ENCODE assay signal across 22 cellular contexts in the genomic region with DNA sequence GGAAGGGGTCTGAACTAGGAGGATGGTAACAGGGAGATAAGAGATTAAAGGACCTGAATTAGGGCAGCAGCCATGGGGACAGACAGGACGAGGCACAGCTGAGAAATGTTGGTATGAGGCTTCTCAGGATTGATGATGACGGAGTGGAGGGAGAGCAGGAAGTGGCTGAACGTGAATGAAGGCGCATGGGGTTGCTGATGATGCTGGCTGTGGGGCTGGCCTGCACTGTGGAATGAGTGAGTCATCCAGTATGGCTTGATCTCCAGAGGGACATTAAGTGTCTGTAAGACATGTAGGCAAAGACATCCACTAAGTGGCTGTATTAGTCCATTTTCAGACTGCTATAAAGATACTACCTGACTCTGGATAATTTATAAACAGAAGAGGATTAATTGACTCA.
DNase-seq lines count a peak whose midpoint lies in the region; ATAC-seq, FAIRE-seq and TF ChIP-seq lines count a peak whose summit lies in the region.
"Had no signal": no experiment of that assay in that cellular context is flagged by ENCODE, and none has a peak within 500 bp of the region (broad histone marks: within the 10 kb centered on the region; RNA-seq: fewer than 3 reads in every experiment).

No MANE protein-coding gene starts in this region.

- intact Hi-C loops in kidney (cut with DNase I), result no loop called here

- H3K9me3 ChIP-seq in kidney (ENCODE audit: control insufficient read depth in 1 of 2, low read length in 2 of 2), result peaks cover 0 to 6% of the 10 kb centered on the region in 2 donors
- H3K9me3 ChIP-seq: ascending aorta had no signal

- no peak for TF ChIP-seq CTCF in kidney (IDR thresholded peaks at IDR 0.05; ENCODE audit: borderline replicate concordance, extremely low read depth, insufficient read depth)

- peaks cover 0 to 6% of the 10 kb centered on the region in 2 donors for H3K4me1 ChIP-seq in kidney (ENCODE audit: control insufficient read depth in 1 of 2, insufficient read depth in 1 of 2, low read depth in 1 of 2, low read length in 2 of 2)
- H3K4me1 ChIP-seq: ascending aorta had no signal

- no peak overlapping the region for H3K9ac ChIP-seq in kidney (ENCODE audit: low read length in 2 of 2)

- FAIRE-seq in kidney (lab: Jason Lieb, UNC), result no peak
- FAIRE-seq: islet of Langerhans, TTC549 had no signal

- peak; percentile 2 for DNase-seq in HK-2 (ENCODE audit: unreplicated experiment)
- DNase-seq in astrocyte of the hippocampus (ENCODE audit: low read depth, low spot score), result peak; percentile 2
- DNase-seq in kidney, result peak; percentile 85
- DNase-seq in stromal cell of bone marrow (ENCODE audit: low read depth), result peak; percentile 36
- DNase-seq in kidney glomerular epithelial cell (lab: John Stamatoyannopoulos, UW), result no peak
- no peak for DNase-seq in SK-N-DZ (ENCODE audit: low spot score)
- DNase-seq: activated CD4-positive, alpha-beta T cell treated with anti-CD3 and anti-CD28 coated beads for 4 hours; activated naive CD4-positive, alpha-beta T cell treated with Interleukin-2 at 50 U/mL for 16 hours; CD4-positive, alpha-beta T cell; DMS53; endodermal cell; KG1; NCI-H187 treated with DMSO at 0.1 percent for 48 hours; NCI-H345; NK-92 treated with Interleukin-12 subunit alpha and Interleukin-12 subunit beta, amount 100 ng/mL, for 24 hours; posterior cingulate gyrus; RPMI8226 had no signal

- no peak overlapping the region for H3K4me3 ChIP-seq in kidney (ENCODE audit: low read length in 2 of 2)
- H3K4me3 ChIP-seq: ascending aorta, hepatocyte had no signal

- H3K36me3 ChIP-seq in kidney (ENCODE audit: control insufficient read depth in 1 of 2, insufficient read depth in 2 of 2, low read length in 2 of 2), result no peaks in the 10 kb centered on the region
- H3K36me3 ChIP-seq: ascending aorta had no signal

- peak overlapping the region; percentile 40 for H3K27ac ChIP-seq in kidney (ENCODE audit: low read depth in 2 of 2, low read length in 2 of 2)
- H3K27ac ChIP-seq: ascending aorta, hepatocyte had no signal

- no peak for ATAC-seq in esophagus mucosa

Comparison
In these comparisons a context has a peak if more than half of its experiments do, and no peak if none do; other contexts are left out.
1. DNase-seq: peak in HK-2 (single experiment), astrocyte of the hippocampus (single experiment), kidney (single experiment) and stromal cell of bone marrow (single experiment); none in kidney glomerular epithelial cell (single experiment) and SK-N-DZ (single experiment).